In the genomic region with DNA sequence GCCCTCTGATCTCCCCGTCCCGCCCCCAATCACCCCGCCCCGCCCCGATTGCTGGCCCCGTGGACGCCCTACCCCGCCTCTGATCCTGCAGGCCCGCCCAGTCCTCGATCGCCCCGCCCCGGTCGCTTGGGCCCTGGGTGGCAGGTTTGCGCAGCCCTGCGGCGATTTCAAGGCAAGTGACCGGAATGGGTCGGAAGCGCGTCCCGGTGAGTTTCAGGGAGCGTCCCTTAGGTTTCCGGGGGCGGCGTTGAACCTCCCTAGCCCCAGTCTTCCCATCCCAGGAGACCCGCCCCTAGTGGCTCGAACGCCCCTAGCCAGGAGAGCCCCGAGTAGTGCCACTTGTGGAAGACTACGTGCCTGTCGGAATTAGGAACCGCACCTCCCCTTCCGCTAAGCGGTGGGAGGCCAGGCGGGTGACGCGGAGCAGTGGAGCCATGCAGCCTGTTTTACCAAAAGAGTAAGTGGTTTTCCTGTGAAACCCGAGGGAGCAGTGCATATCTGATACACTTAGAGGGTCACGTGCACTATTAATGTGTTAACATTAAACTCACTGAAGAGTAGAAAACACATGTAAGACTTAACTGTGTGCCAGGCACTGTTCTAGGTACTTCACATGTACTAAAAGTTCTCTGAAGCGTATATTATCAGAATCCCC, we compare ENCODE assay signal across 8 cellular contexts. TPM values are rescaled to one million over a fixed set of nuclear protein-coding genes. Genes with fewer than 3 reads are reported as not detected.
DNase-seq lines count a peak whose midpoint lies in the region; ATAC-seq and TF ChIP-seq lines count a peak whose summit lies in the region.

No MANE protein-coding gene starts in this region.

- intact Hi-C loops in CD4-positive, alpha-beta memory T cell (cut with micrococcal nuclease): loop anchor here (1.0 to 10.0 kb wide), 6 partner anchors 71 to 635 kb away; partner anchors contain the start of genes CNGA1, NFXL1, NIPAL1 and OCIAD1

- peak overlapping the region; percentile 91 to 98 (median 96) for H3K4me3 Mint-ChIP-seq in CD4-positive, alpha-beta memory T cell
- peak overlapping the region; percentile 91 for H3K4me3 Mint-ChIP-seq in mesothelial cell of epicardium

- CTCF ChIA-PET in CD4-positive, alpha-beta memory T cell (lab: Charles Lee; ENCODE audit: partially characterized antibody): interaction anchor here (1.2 kb wide), 3 partner anchors 9 to 132 kb away, joined by 3 to 5 read pairs (median 4); no protein-coding TSS in a partner anchor

- no peaks in the 10 kb centered on the region for H3K36me3 ChIP-seq in CD4-positive, alpha-beta memory T cell (ENCODE audit: insufficient read depth, low read length)
- no peaks in the 10 kb centered on the region for H3K36me3 ChIP-seq in endocrine pancreas (ENCODE audit: control insufficient read depth, insufficient read depth, low read length)

- no peak for TF ChIP-seq CTCF in mesothelial cell of epicardium (IDR thresholded peaks at IDR 0.05; ENCODE audit: unreplicated experiment)

- H3K27me3 Mint-ChIP-seq in CD4-positive, alpha-beta memory T cell: no peaks in the 10 kb centered on the region
- H3K27me3 Mint-ChIP-seq in mesothelial cell of epicardium (ENCODE audit: low read depth): peaks cover 2% of the 10 kb centered on the region

- POLR2A ChIA-PET in CD4-positive, alpha-beta memory T cell (lab: Charles Lee; ENCODE audit: partially characterized antibody): no interaction called here

- peak overlapping the region; percentile 48 for H3K27ac ChIP-seq in CD4-positive, alpha-beta memory T cell (ENCODE audit: low read depth, low read length)

- peak overlapping the region; percentile 82 to 93 (median 90) for H3K27ac Mint-ChIP-seq in CD4-positive, alpha-beta memory T cell
- H3K27ac Mint-ChIP-seq in mesothelial cell of epicardium: peak overlapping the region; percentile 59

- H3K27me3 ChIP-seq in CD4-positive, alpha-beta memory T cell (ENCODE audit: insufficient read depth, low read length): no peaks in the 10 kb centered on the region
- H3K27me3 ChIP-seq in endocrine pancreas (ENCODE audit: control insufficient read depth, insufficient read depth, low read length): no peaks in the 10 kb centered on the region

- H3K9ac ChIP-seq in endocrine pancreas (ENCODE audit: control insufficient read depth, insufficient read depth, low read length): peak overlapping the region; percentile 38

- ATAC-seq in GM19351 (IDR thresholded peaks at IDR 0.05; ENCODE audit: unreplicated experiment) (peak; percentile 77), HG03520 (IDR thresholded peaks at IDR 0.05; ENCODE audit: unreplicated experiment) (peak; percentile 71)

- H3K36me3 Mint-ChIP-seq in CD4-positive, alpha-beta memory T cell: peaks cover 0 to 3% of the 10 kb centered on the region in 2 donors
- H3K36me3 Mint-ChIP-seq in mesothelial cell of epicardium: no peaks in the 10 kb centered on the region

- H3K9me3 ChIP-seq in CD4-positive, alpha-beta memory T cell (ENCODE audit: control insufficient read depth in 1 of 2, low read length in 2 of 2): no peaks in the 10 kb centered on the region
- no peaks in the 10 kb centered on the region for H3K9me3 ChIP-seq in endocrine pancreas (ENCODE audit: control insufficient read depth, low read length)

- no peaks in the 10 kb centered on the region for H3K9me3 Mint-ChIP-seq in CD4-positive, alpha-beta memory T cell
- no peaks in the 10 kb centered on the region for H3K9me3 Mint-ChIP-seq in mesothelial cell of epicardium

- peaks cover 14% of the 10 kb centered on the region for H3K4me1 ChIP-seq in CD4-positive, alpha-beta memory T cell (ENCODE audit: insufficient read depth, low read length)
- no peaks in the 10 kb centered on the region for H3K4me1 ChIP-seq in endocrine pancreas (ENCODE audit: control insufficient read depth, insufficient read depth, low read length)

- H3K4me3 ChIP-seq in CD4-positive, alpha-beta memory T cell (ENCODE audit: low read length in 2 of 2): peak overlapping the region; percentile 50 to 59
- peak overlapping the region; percentile 50 for H3K4me3 ChIP-seq in endocrine pancreas (ENCODE audit: control insufficient read depth, insufficient read depth, low read length)

- peak; percentile 74 to 86 (median 77) for DNase-seq in CD4-positive, alpha-beta memory T cell
- DNase-seq in NOMO-1 (lab: John Stamatoyannopoulos, UW; ENCODE audit: unreplicated experiment in 2 of 2): peak; percentile 85 to 97
- DNase-seq in activated CD8-positive, alpha-beta memory T cell treated with anti-CD3 and anti-CD28 coated beads for 48 hours (ENCODE audit: low read depth in 2 of 3, low spot score in 2 of 3): peak; percentile 78 to 92 (median 85)
- peak; percentile 67 to 79 for DNase-seq in mesothelial cell of epicardium (ENCODE audit: low spot score in 2 of 2, unreplicated experiment in 2 of 2)
- DNase-seq in stimulated activated CD8-positive, alpha-beta memory T cell treated with anti-CD3 and anti-CD28 coated beads, Interleukin-15, amount 100 ng/mL, for 48 hours (ENCODE audit: low read depth in 2 of 2): peak; percentile 84 to 87

- H3K4me1 Mint-ChIP-seq in CD4-positive, alpha-beta memory T cell: peaks cover 9 to 24% (median 10%) of the 10 kb centered on the region in 4 donors
- peaks cover 13% of the 10 kb centered on the region for H3K4me1 Mint-ChIP-seq in mesothelial cell of epicardium

RNA-seq across cellular contexts. Expression of gene TEC, which starts 0.3 kb away (rescaled TPM):
- total RNA-seq in CD4-positive, alpha-beta memory T cell: 1 to 10 TPM; 3.7 to 4.2 TPM
- under 1 TPM; 0.87 to 0.89 TPM for polyA plus RNA-seq in CD4-positive, alpha-beta memory T cell
- total RNA-seq in mesothelial cell of epicardium: 2.3 to 3.5 TPM (median 3.3 TPM) in 3 replicates

Comparison
In these comparisons a context has a peak if more than half of its experiments do, and no peak if none do; other contexts are left out.
1. Peak in every context shown above with its lines: DNase-seq, ATAC-seq, H3K4me3 ChIP-seq and H3K27ac ChIP-seq.